Comparison of ENCODE assay signal across 8 cellular contexts in the genomic region with DNA sequence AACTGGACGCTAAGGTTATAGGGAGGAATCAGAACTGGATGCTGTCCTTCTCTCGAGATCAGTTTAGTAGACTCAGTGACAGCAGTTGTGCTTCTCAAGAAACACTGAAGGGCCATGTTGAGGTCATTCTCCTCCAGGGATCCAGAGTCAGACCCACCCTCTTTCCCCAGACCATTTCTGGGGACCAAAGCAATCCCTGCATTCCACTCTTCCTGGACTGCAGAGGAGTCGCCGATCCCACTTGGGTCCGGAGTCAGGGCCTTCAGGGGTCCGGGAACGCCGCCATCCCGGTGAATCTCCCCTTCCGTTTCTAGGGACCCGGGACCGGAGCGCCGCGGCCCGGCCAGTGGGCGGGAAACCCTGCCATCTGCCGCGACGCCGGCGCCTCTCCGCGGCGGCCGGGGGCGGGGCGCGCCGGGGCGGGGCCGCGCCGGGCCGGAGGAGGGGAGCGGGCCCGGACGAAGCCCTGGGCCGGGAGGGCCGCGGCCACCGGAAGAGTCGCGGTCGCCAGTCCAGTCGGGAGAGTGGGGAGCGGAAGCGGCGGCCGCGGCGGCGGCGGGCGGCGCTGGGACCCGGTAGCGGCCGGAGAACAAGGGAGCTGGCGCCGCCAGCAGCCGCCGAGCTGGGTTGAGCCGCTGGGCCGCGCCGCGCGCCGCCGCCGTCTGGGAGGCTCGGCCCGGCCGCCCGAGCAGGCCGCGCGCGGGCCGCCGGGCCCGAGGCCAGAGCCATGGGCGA. TPM values are rescaled to one million over a fixed set of nuclear protein-coding genes. Genes with fewer than 3 reads are reported as not detected.
A peak's percentile ranks its signal among the peaks of the same experiment; 100 is the strongest.
DNase-seq lines count a peak whose midpoint lies in the region; ATAC-seq and TF ChIP-seq lines count a peak whose summit lies in the region.

A gene (plus strand): TSS at position 469 of the 735 bp plus-strand sequence. CDS start 259 bp downstream, at position 728.

- H3K4me3 Mint-ChIP-seq in osteocyte (ENCODE audit: unreplicated experiment), result peak within 1 kb of the TSS; percentile 97

- DNase-seq in EL (peak; percentile 64), HuH-7 (ENCODE audit: low spot score) (peak; percentile 74), cardiac septum (ENCODE audit: low spot score) (peak; percentile 84), osteocyte (ENCODE audit: extremely low spot score, unreplicated experiment) (peak; percentile 89)

- peak within 1 kb of the TSS; percentile 42 for H3K27ac ChIP-seq in adipose tissue (ENCODE audit: low read depth, low read length)

- H3K4me1 Mint-ChIP-seq in osteocyte (ENCODE audit: unreplicated experiment), result peaks cover 41% of the 10 kb centered on the region

- peak within 1 kb of the TSS; percentile 91 for H3K27ac Mint-ChIP-seq in osteocyte (ENCODE audit: unreplicated experiment)

- ATAC-seq in GM21528 (IDR thresholded peaks at IDR 0.05; ENCODE audit: low FRiP score, unreplicated experiment), result peak; percentile 74
- no peak for ATAC-seq in GM18870 (IDR thresholded peaks at IDR 0.05; ENCODE audit: unreplicated experiment)

- peaks cover 4% of the 10 kb centered on the region for H3K36me3 Mint-ChIP-seq in osteocyte (ENCODE audit: unreplicated experiment)

- intact Hi-C loops in cardiac septum (cut with DNase I), result loop anchor here (1.0 to 5.0 kb wide), 3 partner anchors 20 to 138 kb away; a partner anchor contains a TSS

- 1% methylated on average over 34 to 84 of the region's 84 CpGs for WGBS in adipose tissue, 3 donors

- no peaks in the 10 kb centered on the region for H3K27me3 Mint-ChIP-seq in osteocyte (ENCODE audit: unreplicated experiment)

- TF ChIP-seq CTCF in osteocyte (IDR thresholded peaks at IDR 0.05), result no peak

- no peaks in the 10 kb centered on the region for H3K9me3 Mint-ChIP-seq in osteocyte (ENCODE audit: unreplicated experiment)

- peak; percentile 54 for TF ChIP-seq POLR2A in Raji (IDR thresholded peaks at IDR 0.05; ENCODE audit: insufficient read depth, low read depth, low read length)

RNA-seq across cellular contexts. Expression of the gene that starts here (rescaled TPM):
- 10 to 100 TPM; 27.3 to 31.8 (median 29.0) TPM for polyA plus RNA-seq in adipose tissue
- 68.6 TPM for total RNA-seq in cardiac septum
- 110 and 121 TPM in 2 replicates for total RNA-seq in osteocyte
